In genomic region chr4:73224886-73225285, GRCh38 we compare ENCODE assay signal across 12 cellular contexts. TPM values are rescaled to one million over a fixed set of nuclear protein-coding genes. Genes with fewer than 3 reads are reported as not detected.
A peak's percentile ranks its signal among the peaks of the same experiment; 100 is the strongest.
DNase-seq lines count a peak whose midpoint lies in the region; ATAC-seq and TF ChIP-seq lines count a peak whose summit lies in the region.
"Had no signal": no experiment of that assay in that cellular context is flagged by ENCODE, and none has a peak within 500 bp of the region (broad histone marks: within the 10 kb centered on the region; RNA-seq: fewer than 3 reads in every experiment).

No MANE protein-coding gene starts in this region.

- peak overlapping the region; percentile 45 for H3K27ac Mint-ChIP-seq in CD8-positive, alpha-beta T cell
- H3K27ac Mint-ChIP-seq in dendritic cell treated with granulocyte-macrophage colony-stimulating factor and Interleukin-4, amounts not matched to agents 40 ng/mL and 50 ng/mL, for 4 days = peak overlapping the region; percentile 56
- H3K27ac Mint-ChIP-seq in CD14-positive monocyte = peak overlapping the region in 2 of 7 donors; percentile 77 to 78

- no peak overlapping the region for H3K4me3 Mint-ChIP-seq in CD8-positive, alpha-beta T cell
- H3K4me3 Mint-ChIP-seq in dendritic cell treated with granulocyte-macrophage colony-stimulating factor and Interleukin-4, amounts not matched to agents 40 ng/mL and 50 ng/mL, for 4 days = no peak overlapping the region
- H3K4me3 Mint-ChIP-seq in CD14-positive monocyte = no peak overlapping the region
- H3K4me3 Mint-ChIP-seq: endodermal cell had no signal

- H3K4me3 ChIP-seq in A673 (ENCODE audit: low read depth, low read length, poor library complexity, severe bottlenecking) (no peak overlapping the region), coronary artery (no peak overlapping the region)
- no peak overlapping the region for H3K4me3 ChIP-seq in CD8-positive, alpha-beta T cell (ENCODE audit: low read depth, low read length)
- H3K4me3 ChIP-seq: sigmoid colon had no signal

- H3K9me3 ChIP-seq in A673 (ENCODE audit: low read depth, low read length, poor library complexity, severe bottlenecking) = no peaks in the 10 kb centered on the region
- H3K9me3 ChIP-seq in CD8-positive, alpha-beta T cell (ENCODE audit: low read length) = no peaks in the 10 kb centered on the region
- H3K9me3 ChIP-seq: sigmoid colon had no signal

- H3K27ac ChIP-seq in A673 (ENCODE audit: low read depth, low read length, poor library complexity, severe bottlenecking) (peak overlapping the region; percentile 42), coronary artery (no peak overlapping the region)
- no peak overlapping the region for H3K27ac ChIP-seq in CD8-positive, alpha-beta T cell (ENCODE audit: low read depth, low read length)
- H3K27ac ChIP-seq: C4-2B had no signal

- H3K27me3 ChIP-seq in A673 (replicated peaks; ENCODE audit: insufficient read depth, low read depth, low read length, poor library complexity) = no peaks in the 10 kb centered on the region
- no peaks in the 10 kb centered on the region for H3K27me3 ChIP-seq in CD8-positive, alpha-beta T cell (ENCODE audit: insufficient read depth, low read length)
- H3K27me3 ChIP-seq: sigmoid colon had no signal

- peaks cover 25% of the 10 kb centered on the region for H3K4me1 Mint-ChIP-seq in CD8-positive, alpha-beta T cell (ENCODE audit: low read depth)
- peaks cover 20% of the 10 kb centered on the region for H3K4me1 Mint-ChIP-seq in dendritic cell treated with granulocyte-macrophage colony-stimulating factor and Interleukin-4, amounts not matched to agents 40 ng/mL and 50 ng/mL, for 4 days (ENCODE audit: low read depth)
- H3K4me1 Mint-ChIP-seq in CD14-positive monocyte = peaks cover 7% of the 10 kb centered on the region

- no peak for TF ChIP-seq CTCF in A673 (conservative IDR thresholded peaks at IDR 0.05; ENCODE audit: low read depth, low read length)
- TF ChIP-seq CTCF in CD8-positive, alpha-beta T cell (IDR thresholded peaks at IDR 0.05) = no peak
- no peak for TF ChIP-seq CTCF in CD14-positive monocyte (IDR thresholded peaks at IDR 0.05)
- TF ChIP-seq CTCF in coronary artery (IDR thresholded peaks at IDR 0.05) = no peak

- H3K36me3 Mint-ChIP-seq in CD8-positive, alpha-beta T cell = peaks cover 8% of the 10 kb centered on the region
- peaks cover 11% of the 10 kb centered on the region for H3K36me3 Mint-ChIP-seq in dendritic cell treated with granulocyte-macrophage colony-stimulating factor and Interleukin-4, amounts not matched to agents 40 ng/mL and 50 ng/mL, for 4 days (ENCODE audit: low read depth)
- peaks cover 3 to 7% of the 10 kb centered on the region in 2 donors for H3K36me3 Mint-ChIP-seq in CD14-positive monocyte

- no peaks in the 10 kb centered on the region for H3K4me1 ChIP-seq in A673 (ENCODE audit: insufficient read depth, low read length, poor library complexity, severe bottlenecking)
- H3K4me1 ChIP-seq in CD8-positive, alpha-beta T cell (ENCODE audit: insufficient read depth, low read length) = peaks cover 20% of the 10 kb centered on the region

- H3K36me3 ChIP-seq in A673 (ENCODE audit: insufficient read depth, low read length, poor library complexity, severe bottlenecking) = no peaks in the 10 kb centered on the region
- H3K36me3 ChIP-seq in CD8-positive, alpha-beta T cell (ENCODE audit: insufficient read depth, low read length) = no peaks in the 10 kb centered on the region
- H3K36me3 ChIP-seq: sigmoid colon had no signal

- H3K27me3 Mint-ChIP-seq in CD8-positive, alpha-beta T cell (ENCODE audit: low read depth) = no peaks in the 10 kb centered on the region
- H3K27me3 Mint-ChIP-seq in dendritic cell treated with granulocyte-macrophage colony-stimulating factor and Interleukin-4, amounts not matched to agents 40 ng/mL and 50 ng/mL, for 4 days = no peaks in the 10 kb centered on the region
- H3K27me3 Mint-ChIP-seq in CD14-positive monocyte (ENCODE audit: low read depth in 3 of 3) = no peaks in the 10 kb centered on the region

- H3K9me3 Mint-ChIP-seq in CD8-positive, alpha-beta T cell = no peaks in the 10 kb centered on the region
- no peaks in the 10 kb centered on the region for H3K9me3 Mint-ChIP-seq in dendritic cell treated with granulocyte-macrophage colony-stimulating factor and Interleukin-4, amounts not matched to agents 40 ng/mL and 50 ng/mL, for 4 days
- H3K9me3 Mint-ChIP-seq in CD14-positive monocyte = no peaks in the 10 kb centered on the region

- CTCF ChIA-PET in A673 (lab: Charles Lee) = no interaction called here
- CTCF ChIA-PET in CD8-positive, alpha-beta T cell (lab: Charles Lee) = no interaction called here

- ATAC-seq in CD8-positive, alpha-beta T cell = no peak
- no peak for ATAC-seq in HG03439 (IDR thresholded peaks at IDR 0.05; ENCODE audit: unreplicated experiment)

- BruUV-seq in A673 (replicated peaks; lab: Mats Ljungman, UMichigan) = no TSS peak

- intact Hi-C loops in A673 (cut with micrococcal nuclease; ENCODE audit: unreplicated experiment) = no loop called here
- intact Hi-C loops in CD8-positive, alpha-beta T cell (cut with DNase I, micrococcal nuclease) = loop anchor here (2.0 to 10.0 kb wide), 3 partner anchors 32 to 160 kb away; partner anchors contain the start of gene COX18 (in 1 of the 2)
- intact Hi-C loops in dendritic cell treated with granulocyte-macrophage colony-stimulating factor and Interleukin-4, amounts not matched to agents 40 ng/mL and 50 ng/mL, for 4 days (cut with micrococcal nuclease) = no loop called here
- intact Hi-C loops in CD14-positive monocyte (cut with micrococcal nuclease) = loop anchor here in 1 of 2 donors (5.0 kb wide), 1 partner anchor 32 kb away; the partner anchor contains the start of gene ANKRD17

- POLR2A ChIA-PET in A673 (lab: Charles Lee; ENCODE audit: low non-redundant PET) = no interaction called here
- POLR2A ChIA-PET in CD8-positive, alpha-beta T cell (lab: Charles Lee) = no interaction called here

- DNase-seq in A673 (ENCODE audit: low spot score) (no peak), NCI-H526 (lab: John Stamatoyannopoulos, UW) (peak; percentile 65 to 74), CD14-positive monocyte (ENCODE audit: low spot score) (no peak), nucleus accumbens (lab: John Stamatoyannopoulos, UW) (no peak), coronary artery (ENCODE audit: low spot score) (no peak)
- DNase-seq in CD8-positive, alpha-beta T cell = no peak
- DNase-seq: endodermal cell, NCI-H1417, sigmoid colon had no signal

RNA-seq across cellular contexts. Expression of gene ANKRD17, which starts 33.7 kb away (rescaled TPM):
- total RNA-seq in A673 (2021) = 52.0 and 58.4 TPM in 2 replicates
- total RNA-seq in CD8-positive, alpha-beta T cell = 10 to 100 TPM; 29.6 to 29.7 TPM
- polyA plus RNA-seq in CD14-positive monocyte = 1 to 10 TPM; 5.3 to 9.0 TPM

Comparison
In these comparisons a context has a peak if more than half of its experiments do, and no peak if none do; other contexts are left out.
1. DNase-seq: peak in NCI-H526 (2 of 2); none in A673 (single experiment), CD8-positive, alpha-beta T cell (0 of 7), CD14-positive monocyte (single experiment), nucleus accumbens (0 of 56) and coronary artery (single experiment).
2. intact Hi-C loops: an anchor here in CD8-positive, alpha-beta T cell (2.0 to 10.0 kb wide); none called in A673 and dendritic cell treated with granulocyte-macrophage colony-stimulating factor and Interleukin-4, amounts not matched to agents 40 ng/mL and 50 ng/mL, for 4 days.